ENCODE assay signal across 24 cellular contexts in genomic region chr14:69803753-69804152, GRCh38. TPM values are rescaled to one million over a fixed set of nuclear protein-coding genes. Genes with fewer than 3 reads are reported as not detected.
A peak's percentile ranks its signal among the peaks of the same experiment; 100 is the strongest.
DNase-seq lines count a peak whose midpoint lies in the region; ATAC-seq and TF ChIP-seq lines count a peak whose summit lies in the region.
"Had no signal": no experiment of that assay in that cellular context is flagged by ENCODE, and none has a peak within 500 bp of the region (broad histone marks: within the 10 kb centered on the region; RNA-seq: fewer than 3 reads in every experiment).

No MANE protein-coding gene starts in this region.

- no peaks in the 10 kb centered on the region; the same call in 1 of the 2 replicates for H3K4me1 ChIP-seq in GM23338 (ENCODE audit: insufficient read depth)
- H3K4me1 ChIP-seq: testis had no signal

- peaks cover 2% of the 10 kb centered on the region for H3K27me3 Mint-ChIP-seq in GM23338 (ENCODE audit: insufficient read depth, low read depth, poor library complexity)

- H3K9me3 Mint-ChIP-seq in GM23338 = no peaks in the 10 kb centered on the region; the same call in 2 of the 3 replicates

- H3K4me3 ChIP-seq in AG04450 (ENCODE audit: low read depth, low read length) = no peak overlapping the region
- H3K4me3 ChIP-seq in GM23338 = no peak overlapping the region
- H3K4me3 ChIP-seq in fibroblast of villous mesenchyme (ENCODE audit: low read depth, low read length) = no peak overlapping the region
- H3K4me3 ChIP-seq: testis had no signal

- H3K4me2 ChIP-seq in GM23338 = no peak overlapping the region

- no peaks in the 10 kb centered on the region for H3K79me2 ChIP-seq in GM23338 (replicated peaks; ENCODE audit: insufficient read depth)

- H3K27ac Mint-ChIP-seq in GM23338 = no peak overlapping the region

- no peaks in the 10 kb centered on the region for H3K9me3 ChIP-seq in AG04450 (ENCODE audit: control insufficient read depth, insufficient read depth, low read length)
- H3K9me3 ChIP-seq: neutrophil, testis had no signal

- H3K4me3 Mint-ChIP-seq in GM23338 = no peak overlapping the region

- no peak for ATAC-seq in GM23338
- ATAC-seq in SK-N-SH treated with all-trans-retinoic acid at 6 μM for 48 hours = peak; percentile 42; the same call in 1 of the 3 replicates
- ATAC-seq in GM18498 (IDR thresholded peaks at IDR 0.05; ENCODE audit: unreplicated experiment) = no peak
- no peak for ATAC-seq in HG02798 (IDR thresholded peaks at IDR 0.05; ENCODE audit: poor library complexity, unreplicated experiment)
- no peak for ATAC-seq in HG03159 (IDR thresholded peaks at IDR 0.05; ENCODE audit: unreplicated experiment)
- ATAC-seq: Right ventricle myocardium inferior had no signal

- H4K20me1 ChIP-seq in GM23338 (replicated peaks; ENCODE audit: insufficient read depth) = no peaks in the 10 kb centered on the region

- TF ChIP-seq CTCF in AG04450 (IDR thresholded peaks at IDR 0.05; ENCODE audit: low read depth, low read length) = peak; percentile 30
- peak in 1 of 2 experiments; percentile 32; a peak in 2 of 4 replicates for TF ChIP-seq CTCF in GM23338 (conservative IDR thresholded peaks at IDR 0.05; ENCODE audit: low read depth in 2 of 2)
- TF ChIP-seq CTCF in fibroblast of villous mesenchyme (IDR thresholded peaks at IDR 0.05; ENCODE audit: insufficient read depth, low read depth, low read length) = peak; percentile 32

- no peaks in the 10 kb centered on the region for H3K36me3 Mint-ChIP-seq in GM23338 (ENCODE audit: low read depth)

- no peaks in the 10 kb centered on the region for H3F3A ChIP-seq in GM23338 (replicated peaks; ENCODE audit: low read depth)

- H3K36me3 ChIP-seq in GM23338 (ENCODE audit: insufficient read depth) = no peaks in the 10 kb centered on the region
- H3K36me3 ChIP-seq: neutrophil had no signal

- no peak overlapping the region for H3K27ac ChIP-seq in AG04450 (ENCODE audit: low read depth, low read length)
- no peak overlapping the region for H3K27ac ChIP-seq in GM23338 (ENCODE audit: low read depth)
- H3K27ac ChIP-seq: neutrophil, testis had no signal

- DNase-seq in AG04450 (ENCODE audit: low read depth, low spot score) = no peak
- peak; percentile 17 for DNase-seq in GM23338 (ENCODE audit: low spot score)
- DNase-seq in fibroblast of villous mesenchyme (ENCODE audit: low read depth) = no peak
- no peak for DNase-seq in activated effector memory CD4-positive, alpha-beta T cell treated with Interleukin-2 at 50 U/mL for 16 hours
- DNase-seq: activated CD4-positive, CD25-positive, alpha-beta regulatory T cell treated with anti-CD3 and anti-CD28 coated beads, Interleukin-2, amount 50 U/mL, for 72 hours; activated naive CD4-positive, alpha-beta T cell treated with Interleukin-2 at 50 U/mL for 16 hours; AML-193; DMS153; hypothalamus; kidney glomerular epithelial cell; midbrain; NCI-H1092 treated with DMSO at 0.1 percent for 48 hours; NK-92 treated with Interleukin-12 subunit alpha and Interleukin-12 subunit beta, amount 100 ng/mL, for 24 hours; stimulated activated CD4-positive, alpha-beta T cell treated with anti-CD3 and anti-CD28 coated beads, Interleukin-4, amount 100 ng/mL, for 1 hour; testis had no signal

- CTCF ChIA-PET in AG04450 (lab: Charles Lee) = no interaction called here

- H3K9me2 ChIP-seq in GM23338 (ENCODE audit: insufficient read depth) = no peaks in the 10 kb centered on the region

- POLR2A ChIA-PET in AG04450 (lab: Yijun Ruan, JAX) = no interaction called here

- H3K4me1 Mint-ChIP-seq in GM23338 = peaks cover 22% of the 10 kb centered on the region

- H3K27me3 ChIP-seq in AG04450 (ENCODE audit: control insufficient read depth, insufficient read depth, low read length) (no peaks in the 10 kb centered on the region), GM23338 (ENCODE audit: insufficient read depth) (no peaks in the 10 kb centered on the region)
- H3K27me3 ChIP-seq: testis had no signal

- H2AFZ ChIP-seq in GM23338 = no peak overlapping the region

TF ChIP-seq in GM23338, 12 proteins besides CTCF, POLR2A, EP300 and RAD21 (continues in another document):
- TF ChIP-seq, protein P1, sequence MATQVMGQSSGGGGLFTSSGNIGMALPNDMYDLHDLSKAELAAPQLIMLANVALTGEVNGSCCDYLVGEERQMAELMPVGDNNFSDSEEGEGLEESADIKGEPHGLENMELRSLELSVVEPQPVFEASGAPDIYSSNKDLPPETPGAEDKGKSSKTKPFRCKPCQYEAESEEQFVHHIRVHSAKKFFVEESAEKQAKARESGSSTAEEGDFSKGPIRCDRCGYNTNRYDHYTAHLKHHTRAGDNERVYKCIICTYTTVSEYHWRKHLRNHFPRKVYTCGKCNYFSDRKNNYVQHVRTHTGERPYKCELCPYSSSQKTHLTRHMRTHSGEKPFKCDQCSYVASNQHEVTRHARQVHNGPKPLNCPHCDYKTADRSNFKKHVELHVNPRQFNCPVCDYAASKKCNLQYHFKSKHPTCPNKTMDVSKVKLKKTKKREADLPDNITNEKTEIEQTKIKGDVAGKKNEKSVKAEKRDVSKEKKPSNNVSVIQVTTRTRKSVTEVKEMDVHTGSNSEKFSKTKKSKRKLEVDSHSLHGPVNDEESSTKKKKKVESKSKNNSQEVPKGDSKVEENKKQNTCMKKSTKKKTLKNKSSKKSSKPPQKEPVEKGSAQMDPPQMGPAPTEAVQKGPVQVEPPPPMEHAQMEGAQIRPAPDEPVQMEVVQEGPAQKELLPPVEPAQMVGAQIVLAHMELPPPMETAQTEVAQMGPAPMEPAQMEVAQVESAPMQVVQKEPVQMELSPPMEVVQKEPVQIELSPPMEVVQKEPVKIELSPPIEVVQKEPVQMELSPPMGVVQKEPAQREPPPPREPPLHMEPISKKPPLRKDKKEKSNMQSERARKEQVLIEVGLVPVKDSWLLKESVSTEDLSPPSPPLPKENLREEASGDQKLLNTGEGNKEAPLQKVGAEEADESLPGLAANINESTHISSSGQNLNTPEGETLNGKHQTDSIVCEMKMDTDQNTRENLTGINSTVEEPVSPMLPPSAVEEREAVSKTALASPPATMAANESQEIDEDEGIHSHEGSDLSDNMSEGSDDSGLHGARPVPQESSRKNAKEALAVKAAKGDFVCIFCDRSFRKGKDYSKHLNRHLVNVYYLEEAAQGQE (IDR thresholded peaks at IDR 0.05; ENCODE audit: unreplicated experiment) = no peak
- TF ChIP-seq STAT1 (IDR thresholded peaks at IDR 0.05; ENCODE audit: unreplicated experiment) = no peak
- no peak for TF ChIP-seq JUNB (IDR thresholded peaks at IDR 0.05; ENCODE audit: unreplicated experiment)
- TF ChIP-seq NANOG (IDR thresholded peaks at IDR 0.05; ENCODE audit: borderline replicate concordance) = no peak
- no peak for TF ChIP-seq ZNF331 (CRISPR knock-in tag; IDR thresholded peaks at IDR 0.05; ENCODE audit: low read depth)
- no peak for TF ChIP-seq POLR2AphosphoS5 (IDR thresholded peaks at IDR 0.05; ENCODE audit: low read depth)
- no peak for TF ChIP-seq CREB1 (CRISPR knock-in tag; IDR thresholded peaks at IDR 0.05; ENCODE audit: low read depth)
- no peak for TF ChIP-seq EZH2phosphoT487 (IDR thresholded peaks at IDR 0.05; ENCODE audit: unreplicated experiment)

TF ChIP-seq in SK-N-SH treated with all-trans-retinoic acid at 6 μM for 48 hours, 23 proteins besides CTCF, POLR2A, EP300 and RAD21:
- TF ChIP-seq RARB (CRISPR knock-in tag; IDR thresholded peaks at IDR 0.05) (no peak), ZFP30 (CRISPR knock-in tag; IDR thresholded peaks at IDR 0.05) (no peak), ESRRG (CRISPR knock-in tag; IDR thresholded peaks at IDR 0.05) (no peak)

RNA-seq across cellular contexts. Expression of gene SLC10A1, which starts 6.7 kb away (rescaled TPM):
- not detected in 2 replicates for polyA plus RNA-seq in AG04450 (2011; rRNA removed)
- polyA minus RNA-seq in AG04450 (2011; rRNA and poly(A)+ RNA removed) = not detected in 2 replicates
- not detected in 2 replicates for total RNA-seq in GM23338 (2014; rRNA removed; shearing (Covaris generic))
- 0.10 TPM in 2 replicates for polyA plus RNA-seq in GM23338 (2016; fragmentation: Nextera tagmentation; extraction: Ambion mirVana)
- total RNA-seq in fibroblast of villous mesenchyme = not detected in 2 replicates
- total RNA-seq: dermis microvascular lymphatic vessel endothelial cell; fibroblast of lung; Right ventricle myocardium inferior; T-helper 2 cell treated with Interferon-gamma antibody and Interleukin-4, amounts not matched to agents 100 ng/mL and 5 ng/mL, for 36 hours; testis had no signal
- polyA plus RNA-seq: fibroblast of lung had no signal

RNA-seq across cellular contexts. Expression of gene SRSF5, which starts 36.8 kb away (rescaled TPM):
- polyA plus RNA-seq in AG04450 (2011; rRNA removed) (203 and 271 TPM in 2 replicates), GM23338 (2016; fragmentation: Nextera tagmentation; extraction: Ambion mirVana) (343 and 389 TPM in 2 replicates)
- polyA minus RNA-seq in AG04450 (2011; rRNA and poly(A)+ RNA removed) = 184 and 206 TPM in 2 replicates
- 172 and 204 TPM in 2 replicates for total RNA-seq in GM23338 (2014; rRNA removed; shearing (Covaris generic))
- 101 and 116 TPM in 2 replicates for total RNA-seq in fibroblast of villous mesenchyme
